12 cellular contexts compared by ENCODE assay signal in the genomic region with DNA sequence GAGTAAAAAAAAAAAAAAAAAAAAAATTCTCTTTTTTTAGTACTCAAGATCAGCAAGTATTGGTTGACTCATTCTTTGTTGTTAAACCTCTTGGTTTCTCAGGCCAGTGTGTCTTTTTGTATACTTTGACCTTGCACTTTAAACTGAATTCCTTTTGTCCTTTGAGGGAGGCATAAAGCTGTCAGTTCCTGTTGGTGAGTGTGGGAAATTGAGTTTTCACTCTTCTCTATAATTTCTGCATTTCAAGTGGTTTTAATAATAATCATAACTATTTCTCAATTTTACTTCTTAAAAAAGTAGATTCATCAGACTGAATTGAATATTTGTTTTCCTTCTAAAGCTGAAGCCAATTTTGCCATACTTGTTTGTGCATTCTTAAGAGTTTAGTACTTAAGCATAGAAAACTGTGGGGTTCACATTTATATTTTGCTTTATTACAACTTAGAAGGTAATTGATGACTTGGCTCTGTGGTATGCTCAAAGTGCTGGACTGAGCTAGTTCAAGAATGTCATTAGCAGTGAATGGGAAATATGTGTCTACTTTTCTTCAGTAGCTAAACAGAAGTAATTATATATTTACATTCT. TPM values are rescaled to one million over a fixed set of nuclear protein-coding genes. Genes with fewer than 3 reads are reported as not detected.
DNase-seq lines count a peak whose midpoint lies in the region; ATAC-seq and TF ChIP-seq lines count a peak whose summit lies in the region.
"Had no signal": no experiment of that assay in that cellular context is flagged by ENCODE, and none has a peak within 500 bp of the region (broad histone marks: within the 10 kb centered on the region; RNA-seq: fewer than 3 reads in every experiment).

No MANE protein-coding gene starts in this region.

- no peaks in the 10 kb centered on the region for H3K27me3 Mint-ChIP-seq in CD4-positive, alpha-beta T cell

- H3K36me3 Mint-ChIP-seq in CD4-positive, alpha-beta T cell (ENCODE audit: low read depth): no peaks in the 10 kb centered on the region

- POLR2A ChIA-PET in CD4-positive, alpha-beta T cell (lab: Charles Lee): interaction anchor here (0.6 kb wide), 1 partner anchor 367 kb away, joined by 4 read pairs; no protein-coding TSS in a partner anchor

- H3K4me1 Mint-ChIP-seq in CD4-positive, alpha-beta T cell (ENCODE audit: low read depth): no peaks in the 10 kb centered on the region

- CTCF ChIA-PET in CD4-positive, alpha-beta T cell (lab: Charles Lee): interaction anchor here (1.6 kb wide), 1 partner anchor 38 kb away, joined by 3 read pairs; no protein-coding TSS in a partner anchor

- peak; percentile 71 to 84 (median 76) for ATAC-seq in right lobe of liver
- ATAC-seq in HG03432 (IDR thresholded peaks at IDR 0.05; ENCODE audit: unreplicated experiment): no peak
- no peak for ATAC-seq in CD4-positive, alpha-beta T cell (ENCODE audit: poor library complexity)

- no peaks in the 10 kb centered on the region for H3K9me3 Mint-ChIP-seq in CD4-positive, alpha-beta T cell

- no peak overlapping the region for H3K4me3 Mint-ChIP-seq in CD4-positive, alpha-beta T cell

- H3K27me3 ChIP-seq in right lobe of liver: no peaks in the 10 kb centered on the region
- H3K27me3 ChIP-seq in CD4-positive, alpha-beta T cell (ENCODE audit: control insufficient read depth, insufficient read depth, low read length): no peaks in the 10 kb centered on the region
- H3K27me3 ChIP-seq: heart left ventricle, suprapubic skin had no signal

- H3K36me3 ChIP-seq in right lobe of liver: no peaks in the 10 kb centered on the region
- H3K36me3 ChIP-seq: heart left ventricle, suprapubic skin had no signal

- intact Hi-C loops in right lobe of liver (cut with DNase I): no loop called here
- intact Hi-C loops in CD4-positive, alpha-beta T cell (cut with DNase I, micrococcal nuclease): no loop called here

- no peak overlapping the region for H3K27ac Mint-ChIP-seq in CD4-positive, alpha-beta T cell

- TF ChIP-seq POLR2A in right lobe of liver (IDR thresholded peaks at IDR 0.05): no peak

- no peak overlapping the region for H3K27ac ChIP-seq in right lobe of liver
- H3K27ac ChIP-seq in CD4-positive, alpha-beta T cell (ENCODE audit: low read depth, low read length): no peak overlapping the region

- DNase-seq in AG08395 (ENCODE audit: low spot score) (peak; percentile 30), LHCN-M2 (ENCODE audit: low read depth) (peak; percentile 74), dermis blood vessel endothelial cell (peak; percentile 87), right lobe of liver (no peak), NCI-H1092 (lab: John Stamatoyannopoulos, UW) (no peak), NCI-H446 treated with DMSO at 0.1 percent for 48 hours (lab: John Stamatoyannopoulos, UW) (no peak)
- no peak for DNase-seq in CD4-positive, alpha-beta T cell
- DNase-seq: activated effector memory CD4-positive, alpha-beta T cell treated with anti-CD3 and anti-CD28 coated beads, Interleukin-2, amount 50 U/mL, for 16 hours; heart left ventricle; NCI-H1436 treated with DMSO at 0.1 percent for 48 hours had no signal

- no peaks in the 10 kb centered on the region for H3K9me3 ChIP-seq in right lobe of liver
- H3K9me3 ChIP-seq in CD4-positive, alpha-beta T cell (ENCODE audit: control insufficient read depth, low read length): no peaks in the 10 kb centered on the region
- H3K9me3 ChIP-seq: heart left ventricle, suprapubic skin had no signal

- H3K4me3 ChIP-seq in right lobe of liver: no peak overlapping the region
- H3K4me3 ChIP-seq: heart left ventricle, suprapubic skin had no signal

- peaks cover 0 to 45% (median 19%) of the 10 kb centered on the region in 4 donors for H3K4me1 ChIP-seq in right lobe of liver

- no peak for TF ChIP-seq CTCF in right lobe of liver (IDR thresholded peaks at IDR 0.05)
- no peak for TF ChIP-seq CTCF in CD4-positive, alpha-beta T cell (IDR thresholded peaks at IDR 0.05)

RNA-seq across cellular contexts. Expression of gene ITSN1, which starts 43.4 kb away (rescaled TPM):
- 18.9 and 35.2 TPM in 2 replicates for total RNA-seq in LHCN-M2 (2014; rRNA removed)
- polyA plus RNA-seq in LHCN-M2 (2012): 20.0 TPM
- total RNA-seq in dermis blood vessel endothelial cell: 57.3 and 94.0 TPM in 2 replicates
- total RNA-seq in right lobe of liver: 10 to 100 TPM; 27.8 to 63.1 (median 33.8) TPM
- 1 to 10 TPM; 2.1 to 3.0 TPM for total RNA-seq in CD4-positive, alpha-beta T cell

RNA-seq across cellular contexts. Expression of gene CRYZL1, which starts 44.2 kb away (rescaled TPM):
- total RNA-seq in LHCN-M2 (2014; rRNA removed) (17.7 and 18.3 TPM in 2 replicates), dermis blood vessel endothelial cell (31.8 and 38.7 TPM in 2 replicates), right lobe of liver (10 to 100 TPM in 4 of 6 experiments, 1 to 10 TPM in 2; 9.7 to 16.3 (median 13.2) TPM)
- 15.3 TPM for polyA plus RNA-seq in LHCN-M2 (2012)
- total RNA-seq in CD4-positive, alpha-beta T cell: 10 to 100 TPM; 28.6 to 30.5 TPM

Comparison
In these comparisons a context has a peak if more than half of its experiments do, and no peak if none do; other contexts are left out.
1. DNase-seq: peak in AG08395 (single experiment), LHCN-M2 (single experiment) and dermis blood vessel endothelial cell (single experiment); none in right lobe of liver (0 of 3), NCI-H1092 (single experiment), NCI-H446 treated with DMSO at 0.1 percent for 48 hours (single experiment) and CD4-positive, alpha-beta T cell (0 of 10).
2. ATAC-seq: peak in right lobe of liver (4 of 4); none in HG03432 (single experiment) and CD4-positive, alpha-beta T cell (single experiment).